In genomic region chr6:37283268-37283667, GRCh38 we compare ENCODE assay signal across 20 cellular contexts. TPM values are rescaled to one million over a fixed set of nuclear protein-coding genes. Genes with fewer than 3 reads are reported as not detected.
DNase-seq lines count a peak whose midpoint lies in the region; ATAC-seq and TF ChIP-seq lines count a peak whose summit lies in the region.
"Had no signal": no experiment of that assay in that cellular context is flagged by ENCODE, and none has a peak within 500 bp of the region (broad histone marks: within the 10 kb centered on the region; RNA-seq: fewer than 3 reads in every experiment).

No MANE protein-coding gene starts in this region.

- H3K4me1 Mint-ChIP-seq in type B pancreatic cell (ENCODE audit: unreplicated experiment): peaks cover 5% of the 10 kb centered on the region

- WGBS in aorta, 2 donors: 19 to 21% methylated on average over 3 of the region's 3 CpGs
- WGBS in suprapubic skin: 85% methylated on average over 3 of the region's 3 CpGs

- H3K9me3 ChIP-seq in right atrium auricular region (no peaks in the 10 kb centered on the region), muscle layer of duodenum (ENCODE audit: control insufficient read depth in 1 of 2, low read length in 2 of 2) (no peaks in the 10 kb centered on the region), aorta (ENCODE audit: control insufficient read depth, low read length) (no peaks in the 10 kb centered on the region), suprapubic skin (no peaks in the 10 kb centered on the region)
- H3K9me3 ChIP-seq: SJCRH30 had no signal

- H3K27me3 ChIP-seq in right atrium auricular region (no peaks in the 10 kb centered on the region), muscle layer of duodenum (ENCODE audit: low read depth, low read length) (no peaks in the 10 kb centered on the region), aorta (ENCODE audit: control insufficient read depth in 1 of 2, insufficient read depth in 2 of 2, low read length in 1 of 2) (no peaks in the 10 kb centered on the region), suprapubic skin (no peaks in the 10 kb centered on the region)
- H3K27me3 ChIP-seq: brain microvascular endothelial cell, SJCRH30 had no signal

- peaks cover 33% of the 10 kb centered on the region for H3K36me3 Mint-ChIP-seq in type B pancreatic cell

- TF ChIP-seq POLR2A in suprapubic skin (IDR thresholded peaks at IDR 0.05): no peak

- intact Hi-C loops in Right ventricle myocardium superior (cut with DNase I): no loop called here
- intact Hi-C loops in aorta (cut with DNase I): loop anchor here in 1 of 2 donors (5.0 kb wide), 1 partner anchor 41 kb away; no protein-coding TSS in a partner anchor

- H3K27me3 Mint-ChIP-seq in type B pancreatic cell: no peaks in the 10 kb centered on the region

- no peak for DNase-seq in right atrium auricular region (ENCODE audit: low spot score)
- DNase-seq in Right ventricle myocardium superior: no peak
- DNase-seq in astrocyte of the spinal cord (ENCODE audit: low read depth, low spot score): peak; percentile 72
- no peak for DNase-seq in aorta
- no peak for DNase-seq in suprapubic skin (ENCODE audit: low spot score in 2 of 2)
- no peak for DNase-seq in LoVo (ENCODE audit: low spot score)
- no peak for DNase-seq in type B pancreatic cell (ENCODE audit: extremely low spot score, unreplicated experiment)
- DNase-seq: ACHN; activated CD8-positive, alpha-beta memory T cell treated with anti-CD3 and anti-CD28 coated beads, Interleukin-2, amount 50 U/mL, for 48 hours; activated gamma-delta T cell treated with Interleukin-2 at 50 U/mL for 16 hours; brain microvascular endothelial cell; CD8-positive, alpha-beta T cell; effector CD4-positive, alpha-beta T cell; Karpas-422; NCI-H146; NCI-H524 treated with DMSO at 0.1 percent for 48 hours; SJCRH30; stimulated activated naive CD4-positive, alpha-beta T cell had no signal

- no peak for TF ChIP-seq CTCF in right atrium auricular region (IDR thresholded peaks at IDR 0.05)
- TF ChIP-seq CTCF in astrocyte of the spinal cord (IDR thresholded peaks at IDR 0.05; ENCODE audit: low read depth, low read length): no peak
- TF ChIP-seq CTCF in suprapubic skin (IDR thresholded peaks at IDR 0.05): no peak
- no peak for TF ChIP-seq CTCF in type B pancreatic cell (conservative IDR thresholded peaks at IDR 0.05)

- H3K4me3 Mint-ChIP-seq in type B pancreatic cell: no peak overlapping the region
- H3K4me3 Mint-ChIP-seq: CD8-positive, alpha-beta T cell had no signal

- H3K4me3 ChIP-seq in right atrium auricular region (no peak overlapping the region), astrocyte of the spinal cord (ENCODE audit: low read depth, low read length) (no peak overlapping the region), muscle layer of duodenum (ENCODE audit: low read depth in 1 of 2, low read length in 2 of 2) (no peak overlapping the region), aorta (ENCODE audit: low read length in 2 of 2) (no peak overlapping the region), suprapubic skin (no peak overlapping the region)
- H3K4me3 ChIP-seq: GM12878, SJCRH30 had no signal

- ATAC-seq in Right ventricle myocardium superior (ENCODE audit: poor library complexity): no peak
- no peak for ATAC-seq in aorta (ENCODE audit: low FRiP score)
- ATAC-seq: CD8-positive, alpha-beta T cell; GM12878 had no signal

- H3K27ac ChIP-seq in right atrium auricular region (peak overlapping the region; percentile 61 to 65), muscle layer of duodenum (ENCODE audit: low read length) (peak overlapping the region; percentile 32), aorta (ENCODE audit: low read depth in 1 of 2, low read length in 2 of 2) (peak overlapping the region; percentile 64 to 76), suprapubic skin (no peak overlapping the region)
- H3K27ac ChIP-seq: brain microvascular endothelial cell, SJCRH30 had no signal

- no peak overlapping the region for H3K27ac Mint-ChIP-seq in type B pancreatic cell
- H3K27ac Mint-ChIP-seq: CD8-positive, alpha-beta T cell had no signal

- no peak for TF ChIP-seq EP300 in suprapubic skin (IDR thresholded peaks at IDR 0.05)

- in situ Hi-C loops in astrocyte of the spinal cord (cut with HindIII; ENCODE audit: low sequenced_read_pairs): no loop called here

- H3K9me3 Mint-ChIP-seq in type B pancreatic cell: no peaks in the 10 kb centered on the region
- H3K9me3 Mint-ChIP-seq: CD8-positive, alpha-beta T cell had no signal

- H3K36me3 ChIP-seq in right atrium auricular region (peaks cover 47% of the 10 kb centered on the region), muscle layer of duodenum (ENCODE audit: control insufficient read depth in 1 of 2, insufficient read depth in 2 of 2, low read length in 2 of 2) (peaks cover 8 to 48% of the 10 kb centered on the region in 2 donors), aorta (ENCODE audit: control insufficient read depth in 1 of 2, insufficient read depth in 2 of 2, low read length in 1 of 2) (peaks cover 0 to 2% of the 10 kb centered on the region in 2 donors), suprapubic skin (peaks cover 69% of the 10 kb centered on the region)

- H3K4me1 ChIP-seq in right atrium auricular region: peaks cover 2 to 40% of the 10 kb centered on the region in 2 donors
- H3K4me1 ChIP-seq in muscle layer of duodenum (ENCODE audit: control insufficient read depth in 1 of 2, insufficient read depth in 2 of 2, low read length in 2 of 2): peaks cover 6 to 38% of the 10 kb centered on the region in 2 donors
- peaks cover 0 to 7% of the 10 kb centered on the region in 2 donors for H3K4me1 ChIP-seq in aorta (ENCODE audit: control insufficient read depth in 1 of 2, insufficient read depth in 2 of 2, low read length in 2 of 2)
- H3K4me1 ChIP-seq in suprapubic skin: peaks cover 10% of the 10 kb centered on the region
- H3K4me1 ChIP-seq: SJCRH30 had no signal

RNA-seq across cellular contexts. Expression of gene TMEM217, which starts 25.3 kb away (rescaled TPM):
- total RNA-seq in right atrium auricular region: 1 to 10 TPM; 1.3 to 1.4 TPM
- total RNA-seq in Right ventricle myocardium superior: not detected
- 1 to 10 TPM; 2.2 to 2.7 TPM for total RNA-seq in aorta
- under 1 TPM; 0.50 to 0.54 TPM for polyA plus RNA-seq in aorta
- 1 to 10 TPM in 2 of 4 donors, under 1 TPM in 1, not detected in 1; 0.30 to 3.3 (median 2.6) TPM for total RNA-seq in suprapubic skin
- total RNA-seq in type B pancreatic cell (ENCODE audit: low replicate concordance): 1.1 and 1.3 TPM in 2 replicates

RNA-seq across cellular contexts. Expression of gene TBC1D22B, which starts 25.7 kb away (rescaled TPM):
- total RNA-seq in right atrium auricular region (1 to 10 TPM; 7.5 to 9.8 TPM), Right ventricle myocardium superior (5.6 TPM), aorta (10 to 100 TPM; 11.2 to 17.0 TPM), suprapubic skin (10 to 100 TPM; 14.2 to 19.6 (median 18.4) TPM), type B pancreatic cell (ENCODE audit: low replicate concordance) (13.6 and 14.1 TPM in 2 replicates)
- polyA plus RNA-seq in aorta: 1 to 10 TPM; 3.9 to 4.1 TPM
